Comparison of ENCODE assay signal across 12 cellular contexts in genomic region chr12:76080729-76081415, GRCh38. TPM values are rescaled to one million over a fixed set of nuclear protein-coding genes. Genes with fewer than 3 reads are reported as not detected.
A peak's percentile ranks its signal among the peaks of the same experiment; 100 is the strongest.
DNase-seq lines count a peak whose midpoint lies in the region; ATAC-seq and TF ChIP-seq lines count a peak whose summit lies in the region.
"Had no signal": no experiment of that assay in that cellular context is flagged by ENCODE, and none has a peak within 500 bp of the region (broad histone marks: within the 10 kb centered on the region; RNA-seq: fewer than 3 reads in every experiment).

No MANE protein-coding gene starts in this region.

- no peak overlapping the region for H3K4me3 ChIP-seq in mesenchymal stem cell (ENCODE audit: insufficient read depth in 1 of 2, low read depth in 1 of 2, low read length in 2 of 2)

- H3K9me3 Mint-ChIP-seq in activated T-helper 17 cell treated with anti-CD3 and anti-CD28 coated beads, Interleukin-2, amount 50 U/mL, for 72 hours, result no peaks in the 10 kb centered on the region
- H3K9me3 Mint-ChIP-seq: stimulated activated memory B cell treated with anti-CD40 and anti-IgM and Interleukin-4, amounts not matched to agents 10 μg/mL and 1 μg/mL and 100 μg/mL, for 72 hours had no signal

- peaks cover 20% of the 10 kb centered on the region for H3K9me3 ChIP-seq in mesenchymal stem cell (ENCODE audit: control insufficient read depth, low read length)

- peaks cover 3% of the 10 kb centered on the region for H3K4me1 ChIP-seq in mesenchymal stem cell (ENCODE audit: control insufficient read depth, insufficient read depth, low read depth, low read length)

- CTCF ChIA-PET in HEK293T (lab: Yijun Ruan, JAX), result interaction anchor here (0.7 to 1.7 kb wide), 2 partner anchors 12 to 520 kb away, joined by 3 to 7 read pairs; no protein-coding TSS in a partner anchor

- DNase-seq in NCI-H82 (lab: John Stamatoyannopoulos, UW) (peak; percentile 83), NCI-H82 treated with DMSO at 0.1 percent for 48 hours (lab: John Stamatoyannopoulos, UW; ENCODE audit: unreplicated experiment) (no peak), HEK293T (ENCODE audit: extremely low spot score) (peak; percentile 20), mesenchymal stem cell (peak; percentile 60), MV-4-11 (lab: John Stamatoyannopoulos, UW) (no peak)
- DNase-seq: central memory CD4-positive, alpha-beta T cell; kidney; retina had no signal

- H3K4me1 Mint-ChIP-seq in activated T-helper 17 cell treated with anti-CD3 and anti-CD28 coated beads, Interleukin-2, amount 50 U/mL, for 72 hours, result peaks cover 40% of the 10 kb centered on the region

- no peak overlapping the region for H3K23ac ChIP-seq in mesenchymal stem cell (ENCODE audit: low read length in 2 of 2)

- no peaks in the 10 kb centered on the region for H3K79me1 ChIP-seq in mesenchymal stem cell (replicated peaks; ENCODE audit: low read length, poor library complexity, severe bottlenecking)

- H3K27ac Mint-ChIP-seq in activated T-helper 17 cell treated with anti-CD3 and anti-CD28 coated beads, Interleukin-2, amount 50 U/mL, for 72 hours, result peak overlapping the region; percentile 21
- H3K27ac Mint-ChIP-seq: stimulated activated memory B cell treated with anti-CD40 and anti-IgM and Interleukin-4, amounts not matched to agents 10 μg/mL and 1 μg/mL and 100 μg/mL, for 72 hours had no signal

- H3K36me3 Mint-ChIP-seq in activated T-helper 17 cell treated with anti-CD3 and anti-CD28 coated beads, Interleukin-2, amount 50 U/mL, for 72 hours (ENCODE audit: low read depth), result peaks cover 94% of the 10 kb centered on the region

- no peaks in the 10 kb centered on the region for H3K27me3 Mint-ChIP-seq in activated T-helper 17 cell treated with anti-CD3 and anti-CD28 coated beads, Interleukin-2, amount 50 U/mL, for 72 hours
- H3K27me3 Mint-ChIP-seq: stimulated activated memory B cell treated with anti-CD40 and anti-IgM and Interleukin-4, amounts not matched to agents 10 μg/mL and 1 μg/mL and 100 μg/mL, for 72 hours had no signal

- H2BK5ac ChIP-seq in mesenchymal stem cell (ENCODE audit: low read depth, low read length, poor library complexity, severe bottlenecking), result no peak overlapping the region

- H3K4me2 ChIP-seq in mesenchymal stem cell (ENCODE audit: low read length, poor library complexity, severe bottlenecking), result peak overlapping the region; percentile 11

- ATAC-seq in activated T-helper 17 cell treated with anti-CD3 and anti-CD28 coated beads, Interleukin-2, amount 50 U/mL, for 72 hours (replicated peaks), result no peak
- ATAC-seq in GM19397 (IDR thresholded peaks at IDR 0.05; ENCODE audit: unreplicated experiment) (no peak), GM18870 (IDR thresholded peaks at IDR 0.05; ENCODE audit: unreplicated experiment) (no peak)
- ATAC-seq: stimulated activated memory B cell treated with anti-CD40 and anti-IgM and Interleukin-4, amounts not matched to agents 10 μg/mL and 1 μg/mL and 100 μg/mL, for 72 hours had no signal

- H3K4me3 Mint-ChIP-seq in activated T-helper 17 cell treated with anti-CD3 and anti-CD28 coated beads, Interleukin-2, amount 50 U/mL, for 72 hours, result peak overlapping the region; percentile 97

- no peak overlapping the region for H3K18ac ChIP-seq in mesenchymal stem cell (ENCODE audit: low read depth in 1 of 2, low read length in 2 of 2)

- no peak overlapping the region for H3K4ac ChIP-seq in mesenchymal stem cell (ENCODE audit: low read depth in 1 of 2, low read length in 2 of 2)

- no peak overlapping the region for H2AK5ac ChIP-seq in mesenchymal stem cell (ENCODE audit: low read length, severe bottlenecking)

- no peak overlapping the region for H3K27ac ChIP-seq in mesenchymal stem cell (ENCODE audit: low read length, poor library complexity, severe bottlenecking)

- peaks cover 7 to 39% of the 10 kb centered on the region in 2 experiments for H3K36me3 ChIP-seq in mesenchymal stem cell (ENCODE audit: control insufficient read depth in 1 of 2, insufficient read depth in 2 of 2, low read depth in 1 of 2, low read length in 2 of 2)

- no peak overlapping the region for H2BK15ac ChIP-seq in mesenchymal stem cell (ENCODE audit: low read depth, poor library complexity, severe bottlenecking)

- H4K91ac ChIP-seq in mesenchymal stem cell (ENCODE audit: low read length), result no peak overlapping the region

- H3K14ac ChIP-seq in mesenchymal stem cell (ENCODE audit: low read length in 2 of 2), result no peak overlapping the region

- no peak overlapping the region for H3K9ac ChIP-seq in mesenchymal stem cell (ENCODE audit: low read length)

- 42% methylated on average over 2 of the region's 6 CpGs for WGBS in mesenchymal stem cell

- H2AFZ ChIP-seq in mesenchymal stem cell (ENCODE audit: low read depth, low read length), result no peak overlapping the region

- H3K27me3 ChIP-seq in mesenchymal stem cell (ENCODE audit: control insufficient read depth in 1 of 2, insufficient read depth in 1 of 2, low read length in 2 of 2), result no peaks in the 10 kb centered on the region

- no peak overlapping the region for H2BK120ac ChIP-seq in mesenchymal stem cell (ENCODE audit: low read depth, low read length)

- POLR2A ChIA-PET in HEK293T (lab: Yijun Ruan, JAX), result no interaction called here

- H2BK12ac ChIP-seq in mesenchymal stem cell (ENCODE audit: low read length in 2 of 2), result no peak overlapping the region

- H4K8ac ChIP-seq in mesenchymal stem cell (ENCODE audit: low read length), result no peak overlapping the region

TF ChIP-seq in HEK293T, 16 proteins besides CTCF, POLR2A, EP300 and RAD21:
- no peak for TF ChIP-seq LEF1 (IDR thresholded peaks at IDR 0.05; ENCODE audit: borderline replicate concordance)
- TF ChIP-seq ZNF384 (IDR thresholded peaks at IDR 0.05), result no peak
- no peak for TF ChIP-seq SUZ12 (IDR thresholded peaks at IDR 0.05)
- TF ChIP-seq TARDBP (IDR thresholded peaks at IDR 0.05), result no peak
- TF ChIP-seq HDGF (IDR thresholded peaks at IDR 0.05; ENCODE audit: borderline replicate concordance), result no peak

RNA-seq across cellular contexts. Expression of gene NAP1L1, which starts 3.6 kb away (rescaled TPM):
- 100 to 1,000 TPM; 715 to 937 TPM for total RNA-seq in activated T-helper 17 cell treated with anti-CD3 and anti-CD28 coated beads, Interleukin-2, amount 50 U/mL, for 72 hours
- 781 TPM for polyA plus RNA-seq in mesenchymal stem cell (2013, experiment 1 of 2)
- 820 TPM for polyA plus RNA-seq in mesenchymal stem cell (2013, experiment 2 of 2)

RNA-seq across cellular contexts. Expression of gene PHLDA1, which starts 49.3 kb away (rescaled TPM):
- total RNA-seq in activated T-helper 17 cell treated with anti-CD3 and anti-CD28 coated beads, Interleukin-2, amount 50 U/mL, for 72 hours, result 10 to 100 TPM; 23.3 to 51.9 TPM
- polyA plus RNA-seq in mesenchymal stem cell (2013, experiment 1 of 2), result 90.2 TPM
- polyA plus RNA-seq in mesenchymal stem cell (2013, experiment 2 of 2), result 90.9 TPM

Comparison
In these comparisons a context has a peak if more than half of its experiments do, and no peak if none do; other contexts are left out.
1. DNase-seq: peak in NCI-H82 (single experiment), HEK293T (single experiment) and mesenchymal stem cell (single experiment); none in NCI-H82 treated with DMSO at 0.1 percent for 48 hours (single experiment) and MV-4-11 (single experiment).